In the genomic region with DNA sequence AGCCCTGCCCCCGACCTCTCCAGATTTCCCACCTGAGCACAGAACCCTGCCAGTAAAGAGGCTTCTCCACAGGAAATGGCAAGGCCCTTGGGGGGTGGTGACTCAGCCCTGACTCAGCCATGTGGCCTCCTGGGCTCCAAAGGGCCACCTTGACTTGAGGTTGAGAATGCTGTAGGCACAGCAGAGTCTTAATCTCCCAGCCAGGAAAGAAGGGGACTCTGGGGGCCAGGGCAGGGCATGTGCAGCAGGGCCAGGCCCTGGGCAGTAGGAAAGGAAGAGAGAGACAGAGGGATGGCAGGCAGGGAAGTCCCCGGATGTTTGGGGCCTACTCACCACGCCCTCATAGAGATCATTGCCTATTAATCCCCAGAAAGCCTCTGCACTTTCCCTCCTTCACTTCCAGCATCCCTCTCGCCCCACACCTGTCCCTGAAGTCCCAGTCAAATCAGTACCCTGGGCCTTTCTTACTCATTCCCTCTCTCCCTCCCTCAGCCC, we compare ENCODE assay signal across 2 cellular contexts.
TF ChIP-seq lines count a peak whose summit lies in the region.

No MANE protein-coding gene starts in this region.

TF ChIP-seq in HEK293, 187 proteins besides CTCF, POLR2A, EP300 and RAD21 (continued from another document and continues in another):
- TF ChIP-seq, protein P1, sequence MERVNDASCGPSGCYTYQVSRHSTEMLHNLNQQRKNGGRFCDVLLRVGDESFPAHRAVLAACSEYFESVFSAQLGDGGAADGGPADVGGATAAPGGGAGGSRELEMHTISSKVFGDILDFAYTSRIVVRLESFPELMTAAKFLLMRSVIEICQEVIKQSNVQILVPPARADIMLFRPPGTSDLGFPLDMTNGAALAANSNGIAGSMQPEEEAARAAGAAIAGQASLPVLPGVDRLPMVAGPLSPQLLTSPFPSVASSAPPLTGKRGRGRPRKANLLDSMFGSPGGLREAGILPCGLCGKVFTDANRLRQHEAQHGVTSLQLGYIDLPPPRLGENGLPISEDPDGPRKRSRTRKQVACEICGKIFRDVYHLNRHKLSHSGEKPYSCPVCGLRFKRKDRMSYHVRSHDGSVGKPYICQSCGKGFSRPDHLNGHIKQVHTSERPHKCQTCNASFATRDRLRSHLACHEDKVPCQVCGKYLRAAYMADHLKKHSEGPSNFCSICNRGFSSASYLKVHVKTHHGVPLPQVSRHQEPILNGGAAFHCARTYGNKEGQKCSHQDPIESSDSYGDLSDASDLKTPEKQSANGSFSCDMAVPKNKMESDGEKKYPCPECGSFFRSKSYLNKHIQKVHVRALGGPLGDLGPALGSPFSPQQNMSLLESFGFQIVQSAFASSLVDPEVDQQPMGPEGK (tag by site-specific recombination; IDR thresholded peaks at IDR 0.05) = peak; percentile 71
- TF ChIP-seq ZNF391 (tag by site-specific recombination; IDR thresholded peaks at IDR 0.05; ENCODE audit: borderline replicate concordance, low read depth) (no peak), ZNF19 (tag by site-specific recombination; IDR thresholded peaks at IDR 0.05; ENCODE audit: low read depth) (no peak), ZNF660 (tag by site-specific recombination; IDR thresholded peaks at IDR 0.05) (0 out of 2 replicates have a peak, but pooled peaks have one; percentile 51), ZBTB48 (tag by site-specific recombination; IDR thresholded peaks at IDR 0.05) (peak; percentile 51; the same call in 1 of the 2 replicates), FEZF1 (tag by site-specific recombination; IDR thresholded peaks at IDR 0.05) (0 out of 2 replicates have a peak, but pooled peaks have one; percentile 30), ZNF350 (tag by site-specific recombination; IDR thresholded peaks at IDR 0.05) (no peak), ZNF404 (tag by site-specific recombination; IDR thresholded peaks at IDR 0.05) (no peak), ZNF366 (tag by site-specific recombination; conservative IDR thresholded peaks at IDR 0.05) (peak; percentile 76), KLF1 (tag by site-specific recombination; IDR thresholded peaks at IDR 0.05) (no peak), ZFP69B (tag by site-specific recombination; IDR thresholded peaks at IDR 0.05) (no peak)
- TF ChIP-seq, protein P2, sequence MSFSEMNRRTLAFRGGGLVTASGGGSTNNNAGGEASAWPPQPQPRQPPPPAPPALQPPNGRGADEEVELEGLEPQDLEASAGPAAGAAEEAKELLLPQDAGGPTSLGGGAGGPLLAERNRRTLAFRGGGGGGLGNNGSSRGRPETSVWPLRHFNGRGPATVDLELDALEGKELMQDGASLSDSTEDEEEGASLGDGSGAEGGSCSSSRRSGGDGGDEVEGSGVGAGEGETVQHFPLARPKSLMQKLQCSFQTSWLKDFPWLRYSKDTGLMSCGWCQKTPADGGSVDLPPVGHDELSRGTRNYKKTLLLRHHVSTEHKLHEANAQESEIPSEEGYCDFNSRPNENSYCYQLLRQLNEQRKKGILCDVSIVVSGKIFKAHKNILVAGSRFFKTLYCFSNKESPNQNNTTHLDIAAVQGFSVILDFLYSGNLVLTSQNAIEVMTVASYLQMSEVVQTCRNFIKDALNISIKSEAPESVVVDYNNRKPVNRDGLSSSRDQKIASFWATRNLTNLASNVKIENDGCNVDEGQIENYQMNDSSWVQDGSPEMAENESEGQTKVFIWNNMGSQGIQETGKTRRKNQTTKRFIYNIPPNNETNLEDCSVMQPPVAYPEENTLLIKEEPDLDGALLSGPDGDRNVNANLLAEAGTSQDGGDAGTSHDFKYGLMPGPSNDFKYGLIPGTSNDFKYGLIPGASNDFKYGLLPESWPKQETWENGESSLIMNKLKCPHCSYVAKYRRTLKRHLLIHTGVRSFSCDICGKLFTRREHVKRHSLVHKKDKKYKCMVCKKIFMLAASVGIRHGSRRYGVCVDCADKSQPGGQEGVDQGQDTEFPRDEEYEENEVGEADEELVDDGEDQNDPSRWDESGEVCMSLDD (tag by site-specific recombination; IDR thresholded peaks at IDR 0.05) = peak; percentile 25; the same call in 1 of the 2 replicates
- TF ChIP-seq, protein P3, sequence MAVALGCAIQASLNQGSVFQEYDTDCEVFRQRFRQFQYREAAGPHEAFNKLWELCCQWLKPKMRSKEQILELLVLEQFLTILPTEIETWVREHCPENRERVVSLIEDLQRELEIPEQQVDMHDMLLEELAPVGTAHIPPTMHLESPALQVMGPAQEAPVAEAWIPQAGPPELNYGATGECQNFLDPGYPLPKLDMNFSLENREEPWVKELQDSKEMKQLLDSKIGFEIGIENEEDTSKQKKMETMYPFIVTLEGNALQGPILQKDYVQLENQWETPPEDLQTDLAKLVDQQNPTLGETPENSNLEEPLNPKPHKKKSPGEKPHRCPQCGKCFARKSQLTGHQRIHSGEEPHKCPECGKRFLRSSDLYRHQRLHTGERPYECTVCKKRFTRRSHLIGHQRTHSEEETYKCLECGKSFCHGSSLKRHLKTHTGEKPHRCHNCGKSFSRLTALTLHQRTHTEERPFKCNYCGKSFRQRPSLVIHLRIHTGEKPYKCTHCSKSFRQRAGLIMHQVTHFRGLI (tag by site-specific recombination; IDR thresholded peaks at IDR 0.05) = no peak
- TF ChIP-seq, protein P4, sequence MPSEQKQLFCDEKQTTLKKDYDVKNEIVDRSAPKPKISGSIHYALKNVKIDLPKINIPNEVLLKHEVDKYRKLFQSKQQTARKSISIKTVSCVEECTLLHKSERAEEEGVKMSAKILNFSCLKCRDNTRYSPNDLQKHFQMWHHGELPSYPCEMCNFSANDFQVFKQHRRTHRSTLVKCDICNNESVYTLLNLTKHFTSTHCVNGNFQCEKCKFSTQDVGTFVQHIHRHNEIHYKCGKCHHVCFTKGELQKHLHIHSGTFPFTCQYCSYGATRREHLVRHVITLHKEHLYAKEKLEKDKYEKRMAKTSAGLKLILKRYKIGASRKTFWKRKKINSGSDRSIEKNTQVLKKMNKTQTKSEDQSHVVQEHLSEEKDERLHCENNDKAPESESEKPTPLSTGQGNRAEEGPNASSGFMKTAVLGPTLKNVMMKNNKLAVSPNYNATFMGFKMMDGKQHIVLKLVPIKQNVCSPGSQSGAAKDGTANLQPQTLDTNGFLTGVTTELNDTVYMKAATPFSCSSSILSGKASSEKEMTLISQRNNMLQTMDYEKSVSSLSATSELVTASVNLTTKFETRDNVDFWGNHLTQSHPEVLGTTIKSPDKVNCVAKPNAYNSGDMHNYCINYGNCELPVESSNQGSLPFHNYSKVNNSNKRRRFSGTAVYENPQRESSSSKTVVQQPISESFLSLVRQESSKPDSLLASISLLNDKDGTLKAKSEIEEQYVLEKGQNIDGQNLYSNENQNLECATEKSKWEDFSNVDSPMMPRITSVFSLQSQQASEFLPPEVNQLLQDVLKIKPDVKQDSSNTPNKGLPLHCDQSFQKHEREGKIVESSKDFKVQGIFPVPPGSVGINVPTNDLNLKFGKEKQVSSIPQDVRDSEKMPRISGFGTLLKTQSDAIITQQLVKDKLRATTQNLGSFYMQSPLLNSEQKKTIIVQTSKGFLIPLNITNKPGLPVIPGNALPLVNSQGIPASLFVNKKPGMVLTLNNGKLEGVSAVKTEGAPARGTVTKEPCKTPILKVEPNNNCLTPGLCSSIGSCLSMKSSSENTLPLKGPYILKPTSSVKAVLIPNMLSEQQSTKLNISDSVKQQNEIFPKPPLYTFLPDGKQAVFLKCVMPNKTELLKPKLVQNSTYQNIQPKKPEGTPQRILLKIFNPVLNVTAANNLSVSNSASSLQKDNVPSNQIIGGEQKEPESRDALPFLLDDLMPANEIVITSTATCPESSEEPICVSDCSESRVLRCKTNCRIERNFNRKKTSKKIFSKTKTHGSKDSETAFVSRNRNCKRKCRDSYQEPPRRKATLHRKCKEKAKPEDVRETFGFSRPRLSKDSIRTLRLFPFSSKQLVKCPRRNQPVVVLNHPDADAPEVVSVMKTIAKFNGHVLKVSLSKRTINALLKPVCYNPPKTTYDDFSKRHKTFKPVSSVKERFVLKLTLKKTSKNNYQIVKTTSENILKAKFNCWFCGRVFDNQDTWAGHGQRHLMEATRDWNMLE (tag by site-specific recombination; conservative IDR thresholded peaks at IDR 0.05; ENCODE audit: low read depth) = peak; percentile 41

TF ChIP-seq in K562, 482 proteins besides CTCF, POLR2A, EP300 and RAD21 (continued from another document and continues in another):
- TF ChIP-seq MAZ (CRISPR knock-in tag; conservative IDR thresholded peaks at IDR 0.05 in 1 of 2, IDR thresholded peaks at IDR 0.05 in 1 of 2) = 0 out of 4 replicates have a peak, but pooled peaks of 1 of the 2 experiments have one; percentile 21
- TF ChIP-seq, protein P5, sequence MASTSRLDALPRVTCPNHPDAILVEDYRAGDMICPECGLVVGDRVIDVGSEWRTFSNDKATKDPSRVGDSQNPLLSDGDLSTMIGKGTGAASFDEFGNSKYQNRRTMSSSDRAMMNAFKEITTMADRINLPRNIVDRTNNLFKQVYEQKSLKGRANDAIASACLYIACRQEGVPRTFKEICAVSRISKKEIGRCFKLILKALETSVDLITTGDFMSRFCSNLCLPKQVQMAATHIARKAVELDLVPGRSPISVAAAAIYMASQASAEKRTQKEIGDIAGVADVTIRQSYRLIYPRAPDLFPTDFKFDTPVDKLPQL (IDR thresholded peaks at IDR 0.05; ENCODE audit: extremely low read depth, insufficient read length) = no peak
- no peak for TF ChIP-seq PTRF (tag; IDR thresholded peaks at IDR 0.05)
- TF ChIP-seq, protein P6, sequence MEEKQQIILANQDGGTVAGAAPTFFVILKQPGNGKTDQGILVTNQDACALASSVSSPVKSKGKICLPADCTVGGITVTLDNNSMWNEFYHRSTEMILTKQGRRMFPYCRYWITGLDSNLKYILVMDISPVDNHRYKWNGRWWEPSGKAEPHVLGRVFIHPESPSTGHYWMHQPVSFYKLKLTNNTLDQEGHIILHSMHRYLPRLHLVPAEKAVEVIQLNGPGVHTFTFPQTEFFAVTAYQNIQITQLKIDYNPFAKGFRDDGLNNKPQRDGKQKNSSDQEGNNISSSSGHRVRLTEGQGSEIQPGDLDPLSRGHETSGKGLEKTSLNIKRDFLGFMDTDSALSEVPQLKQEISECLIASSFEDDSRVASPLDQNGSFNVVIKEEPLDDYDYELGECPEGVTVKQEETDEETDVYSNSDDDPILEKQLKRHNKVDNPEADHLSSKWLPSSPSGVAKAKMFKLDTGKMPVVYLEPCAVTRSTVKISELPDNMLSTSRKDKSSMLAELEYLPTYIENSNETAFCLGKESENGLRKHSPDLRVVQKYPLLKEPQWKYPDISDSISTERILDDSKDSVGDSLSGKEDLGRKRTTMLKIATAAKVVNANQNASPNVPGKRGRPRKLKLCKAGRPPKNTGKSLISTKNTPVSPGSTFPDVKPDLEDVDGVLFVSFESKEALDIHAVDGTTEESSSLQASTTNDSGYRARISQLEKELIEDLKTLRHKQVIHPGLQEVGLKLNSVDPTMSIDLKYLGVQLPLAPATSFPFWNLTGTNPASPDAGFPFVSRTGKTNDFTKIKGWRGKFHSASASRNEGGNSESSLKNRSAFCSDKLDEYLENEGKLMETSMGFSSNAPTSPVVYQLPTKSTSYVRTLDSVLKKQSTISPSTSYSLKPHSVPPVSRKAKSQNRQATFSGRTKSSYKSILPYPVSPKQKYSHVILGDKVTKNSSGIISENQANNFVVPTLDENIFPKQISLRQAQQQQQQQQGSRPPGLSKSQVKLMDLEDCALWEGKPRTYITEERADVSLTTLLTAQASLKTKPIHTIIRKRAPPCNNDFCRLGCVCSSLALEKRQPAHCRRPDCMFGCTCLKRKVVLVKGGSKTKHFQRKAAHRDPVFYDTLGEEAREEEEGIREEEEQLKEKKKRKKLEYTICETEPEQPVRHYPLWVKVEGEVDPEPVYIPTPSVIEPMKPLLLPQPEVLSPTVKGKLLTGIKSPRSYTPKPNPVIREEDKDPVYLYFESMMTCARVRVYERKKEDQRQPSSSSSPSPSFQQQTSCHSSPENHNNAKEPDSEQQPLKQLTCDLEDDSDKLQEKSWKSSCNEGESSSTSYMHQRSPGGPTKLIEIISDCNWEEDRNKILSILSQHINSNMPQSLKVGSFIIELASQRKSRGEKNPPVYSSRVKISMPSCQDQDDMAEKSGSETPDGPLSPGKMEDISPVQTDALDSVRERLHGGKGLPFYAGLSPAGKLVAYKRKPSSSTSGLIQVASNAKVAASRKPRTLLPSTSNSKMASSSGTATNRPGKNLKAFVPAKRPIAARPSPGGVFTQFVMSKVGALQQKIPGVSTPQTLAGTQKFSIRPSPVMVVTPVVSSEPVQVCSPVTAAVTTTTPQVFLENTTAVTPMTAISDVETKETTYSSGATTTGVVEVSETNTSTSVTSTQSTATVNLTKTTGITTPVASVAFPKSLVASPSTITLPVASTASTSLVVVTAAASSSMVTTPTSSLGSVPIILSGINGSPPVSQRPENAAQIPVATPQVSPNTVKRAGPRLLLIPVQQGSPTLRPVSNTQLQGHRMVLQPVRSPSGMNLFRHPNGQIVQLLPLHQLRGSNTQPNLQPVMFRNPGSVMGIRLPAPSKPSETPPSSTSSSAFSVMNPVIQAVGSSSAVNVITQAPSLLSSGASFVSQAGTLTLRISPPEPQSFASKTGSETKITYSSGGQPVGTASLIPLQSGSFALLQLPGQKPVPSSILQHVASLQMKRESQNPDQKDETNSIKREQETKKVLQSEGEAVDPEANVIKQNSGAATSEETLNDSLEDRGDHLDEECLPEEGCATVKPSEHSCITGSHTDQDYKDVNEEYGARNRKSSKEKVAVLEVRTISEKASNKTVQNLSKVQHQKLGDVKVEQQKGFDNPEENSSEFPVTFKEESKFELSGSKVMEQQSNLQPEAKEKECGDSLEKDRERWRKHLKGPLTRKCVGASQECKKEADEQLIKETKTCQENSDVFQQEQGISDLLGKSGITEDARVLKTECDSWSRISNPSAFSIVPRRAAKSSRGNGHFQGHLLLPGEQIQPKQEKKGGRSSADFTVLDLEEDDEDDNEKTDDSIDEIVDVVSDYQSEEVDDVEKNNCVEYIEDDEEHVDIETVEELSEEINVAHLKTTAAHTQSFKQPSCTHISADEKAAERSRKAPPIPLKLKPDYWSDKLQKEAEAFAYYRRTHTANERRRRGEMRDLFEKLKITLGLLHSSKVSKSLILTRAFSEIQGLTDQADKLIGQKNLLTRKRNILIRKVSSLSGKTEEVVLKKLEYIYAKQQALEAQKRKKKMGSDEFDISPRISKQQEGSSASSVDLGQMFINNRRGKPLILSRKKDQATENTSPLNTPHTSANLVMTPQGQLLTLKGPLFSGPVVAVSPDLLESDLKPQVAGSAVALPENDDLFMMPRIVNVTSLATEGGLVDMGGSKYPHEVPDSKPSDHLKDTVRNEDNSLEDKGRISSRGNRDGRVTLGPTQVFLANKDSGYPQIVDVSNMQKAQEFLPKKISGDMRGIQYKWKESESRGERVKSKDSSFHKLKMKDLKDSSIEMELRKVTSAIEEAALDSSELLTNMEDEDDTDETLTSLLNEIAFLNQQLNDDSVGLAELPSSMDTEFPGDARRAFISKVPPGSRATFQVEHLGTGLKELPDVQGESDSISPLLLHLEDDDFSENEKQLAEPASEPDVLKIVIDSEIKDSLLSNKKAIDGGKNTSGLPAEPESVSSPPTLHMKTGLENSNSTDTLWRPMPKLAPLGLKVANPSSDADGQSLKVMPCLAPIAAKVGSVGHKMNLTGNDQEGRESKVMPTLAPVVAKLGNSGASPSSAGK (IDR thresholded peaks at IDR 0.05) = peak; percentile 81
- no peak for TF ChIP-seq HNRNPLL (IDR thresholded peaks at IDR 0.05; ENCODE audit: low read depth, low read length, poor library complexity, severe bottlenecking)
